In genomic region chr7:157809863-157810851, GRCh38 we compare ENCODE assay signal across 15 cellular contexts.
DNase-seq lines count a peak whose midpoint lies in the region; ATAC-seq, FAIRE-seq and TF ChIP-seq lines count a peak whose summit lies in the region.
"Had no signal": no experiment of that assay in that cellular context is flagged by ENCODE, and none has a peak within 500 bp of the region (broad histone marks: within the 10 kb centered on the region; RNA-seq: fewer than 3 reads in every experiment).

No MANE protein-coding gene starts in this region.

- no peaks in the 10 kb centered on the region for H3K9me2 ChIP-seq in PC-3 (replicated peaks; ENCODE audit: low read length)

- no peak for TF ChIP-seq POLR2A in spleen (IDR thresholded peaks at IDR 0.05)

- no peaks in the 10 kb centered on the region for H3K4me1 ChIP-seq in kidney (ENCODE audit: control insufficient read depth in 1 of 2, insufficient read depth in 1 of 2, low read depth in 1 of 2, low read length in 2 of 2)
- H3K4me1 ChIP-seq in spleen: no peaks in the 10 kb centered on the region
- peaks cover 15% of the 10 kb centered on the region for H3K4me1 ChIP-seq in PC-3 (ENCODE audit: insufficient read depth, low read length)
- H3K4me1 ChIP-seq: A549, BE2C, HAP-1 had no signal

- CTCF ChIA-PET in PC-3 (lab: Charles Lee): no interaction called here

- H3K4me3 ChIP-seq in kidney (ENCODE audit: low read length in 2 of 2) (no peak overlapping the region), spleen (no peak overlapping the region), PC-3 (ENCODE audit: low read length) (no peak overlapping the region)
- H3K4me3 ChIP-seq: A549, GM12878, HAP-1 had no signal

- FAIRE-seq in kidney (lab: Jason Lieb, UNC): no peak
- FAIRE-seq: A549, GM12878, GM18507 had no signal

- no peak overlapping the region for H3K4me3 Mint-ChIP-seq in stimulated activated naive CD8-positive, alpha-beta T cell treated with anti-CD3 and anti-CD28 coated beads, Interleukin-15, amount 100 ng/mL, for 72 hours
- H3K4me3 Mint-ChIP-seq: CD4-positive, alpha-beta memory T cell had no signal

- H3K27me3 ChIP-seq in spleen (replicated peaks in 1 of 7): no peaks in the 10 kb centered on the region
- no peaks in the 10 kb centered on the region for H3K27me3 ChIP-seq in PC-3 (ENCODE audit: low read length)
- H3K27me3 ChIP-seq: BE2C had no signal

- H3K27ac ChIP-seq in kidney (ENCODE audit: low read depth in 2 of 2, low read length in 2 of 2): no peak overlapping the region
- H3K27ac ChIP-seq in spleen: no peak overlapping the region
- H3K27ac ChIP-seq in PC-3 (ENCODE audit: low read length): no peak overlapping the region
- H3K27ac ChIP-seq: A549, C4-2B had no signal

- no peaks in the 10 kb centered on the region for H3K36me3 ChIP-seq in kidney (ENCODE audit: control insufficient read depth in 1 of 2, insufficient read depth in 2 of 2, low read length in 2 of 2)
- H3K36me3 ChIP-seq in spleen: no peaks in the 10 kb centered on the region
- H3K36me3 ChIP-seq in PC-3 (ENCODE audit: low read depth, low read length): no peaks in the 10 kb centered on the region
- H3K36me3 ChIP-seq: BE2C, HAP-1 had no signal

- H3K9me3 ChIP-seq in kidney (ENCODE audit: control insufficient read depth in 1 of 2, low read length in 2 of 2): peaks cover 0 to 3% of the 10 kb centered on the region in 2 donors
- peaks cover 0 to 20% (median 5%) of the 10 kb centered on the region in 8 donors for H3K9me3 ChIP-seq in spleen
- no peaks in the 10 kb centered on the region for H3K9me3 ChIP-seq in PC-3 (ENCODE audit: low read length)
- H3K9me3 ChIP-seq: HAP-1 had no signal

- peaks cover 4 to 7% of the 10 kb centered on the region in 2 donors for H3K9me3 Mint-ChIP-seq in stimulated activated naive CD8-positive, alpha-beta T cell treated with anti-CD3 and anti-CD28 coated beads, Interleukin-15, amount 100 ng/mL, for 72 hours
- H3K9me3 Mint-ChIP-seq: CD4-positive, alpha-beta memory T cell had no signal

- no peaks in the 10 kb centered on the region for H3K4me1 Mint-ChIP-seq in stimulated activated naive CD8-positive, alpha-beta T cell treated with anti-CD3 and anti-CD28 coated beads, Interleukin-15, amount 100 ng/mL, for 72 hours
- H3K4me1 Mint-ChIP-seq: CD4-positive, alpha-beta memory T cell had no signal

- no peak overlapping the region for H2AFZ ChIP-seq in PC-3 (ENCODE audit: low read length)

- H3K4me2 ChIP-seq in PC-3 (ENCODE audit: low read length): no peak overlapping the region
- H3K4me2 ChIP-seq: A549 had no signal

- intact Hi-C loops in kidney (cut with DNase I): no loop called here
- intact Hi-C loops in spleen (cut with DNase I; ENCODE audit: low total_unique reads): no loop called here
- intact Hi-C loops in PC-3 (cut with micrococcal nuclease): no loop called here

- H3K9ac ChIP-seq in kidney (ENCODE audit: low read length in 2 of 2): no peak overlapping the region
- no peak overlapping the region for H3K9ac ChIP-seq in PC-3 (ENCODE audit: low read length)

- TF ChIP-seq CTCF in kidney (IDR thresholded peaks at IDR 0.05; ENCODE audit: borderline replicate concordance, extremely low read depth, insufficient read depth) (no peak), spleen (IDR thresholded peaks at IDR 0.05 in 8 of 11, conservative IDR thresholded peaks at IDR 0.05 in 3 of 11) (no peak), PC-3 (conservative IDR thresholded peaks at IDR 0.05; ENCODE audit: low read depth, low read length) (no peak)

- 92 to 95% (median 94%) methylated on average over 41 to 55 of the region's 55 CpGs for WGBS in spleen, 5 donors

- peaks cover under 1% of the 10 kb centered on the region for H3K27me3 Mint-ChIP-seq in stimulated activated naive CD8-positive, alpha-beta T cell treated with anti-CD3 and anti-CD28 coated beads, Interleukin-15, amount 100 ng/mL, for 72 hours

- peak; percentile 39 for ATAC-seq in stimulated activated naive CD8-positive, alpha-beta T cell treated with anti-CD3 and anti-CD28 coated beads, Interleukin-15, amount 100 ng/mL, for 72 hours
- no peak for ATAC-seq in stimulated activated naive CD8-positive, alpha-beta T cell treated with anti-CD3 and anti-CD28 coated beads, Interleukin-15, Interleukin-2, amounts not matched to agents 100 U/mL and 50 U/mL, for 24 hours
- ATAC-seq in PC-3: no peak
- ATAC-seq: A549, GM12878 had no signal

- BruUV-seq in PC-3 (replicated peaks; lab: Mats Ljungman, UMichigan): no TSS peak

- no peaks in the 10 kb centered on the region for H3F3A ChIP-seq in PC-3 (ENCODE audit: low read length, unreplicated experiment)

- POLR2A ChIA-PET in PC-3 (lab: Charles Lee; ENCODE audit: unreplicated experiment): no interaction called here

- no peaks in the 10 kb centered on the region for H3K79me2 ChIP-seq in PC-3 (ENCODE audit: low read length)

- no peak for DNase-seq in stimulated activated naive CD8-positive, alpha-beta T cell treated with anti-CD3 and anti-CD28 coated beads, Interleukin-15, amount 100 ng/mL, for 72 hours
- DNase-seq in stimulated activated naive CD8-positive, alpha-beta T cell treated with anti-CD3 and anti-CD28 coated beads, Interleukin-15, Interleukin-2, amounts not matched to agents 100 U/mL and 50 U/mL, for 24 hours: no peak
- DNase-seq in kidney (peak; percentile 62), spleen (peak; percentile 62), dermis blood vessel endothelial cell (no peak), PC-3 (no peak)
- DNase-seq: BE2C; CD4-positive, alpha-beta memory T cell; DMS79; GOT3 had no signal

- H3K27ac Mint-ChIP-seq in stimulated activated naive CD8-positive, alpha-beta T cell treated with anti-CD3 and anti-CD28 coated beads, Interleukin-15, amount 100 ng/mL, for 72 hours: peak overlapping the region in 1 of 2 donors; percentile 12
- H3K27ac Mint-ChIP-seq: CD4-positive, alpha-beta memory T cell had no signal

- H4K20me1 ChIP-seq in PC-3 (ENCODE audit: low read length): no peaks in the 10 kb centered on the region

Comparison
In these comparisons a context has a peak if more than half of its experiments do, and no peak if none do; other contexts are left out.
1. DNase-seq: peak in kidney (single experiment) and spleen (single experiment); none in stimulated activated naive CD8-positive, alpha-beta T cell treated with anti-CD3 and anti-CD28 coated beads, Interleukin-15, amount 100 ng/mL, for 72 hours (0 of 2), stimulated activated naive CD8-positive, alpha-beta T cell treated with anti-CD3 and anti-CD28 coated beads, Interleukin-15, Interleukin-2, amounts not matched to agents 100 U/mL and 50 U/mL, for 24 hours (single experiment), dermis blood vessel endothelial cell (single experiment) and PC-3 (single experiment).